In genomic region chr3:194272221-194272620, GRCh38 we compare ENCODE assay signal across 16 cellular contexts.
DNase-seq lines count a peak whose midpoint lies in the region; ATAC-seq, FAIRE-seq and TF ChIP-seq lines count a peak whose summit lies in the region.
"Had no signal": no experiment of that assay in that cellular context is flagged by ENCODE, and none has a peak within 500 bp of the region (broad histone marks: within the 10 kb centered on the region; RNA-seq: fewer than 3 reads in every experiment).

No MANE protein-coding gene starts in this region.

- in situ Hi-C loops in HAP-1 (cut with MboI; ENCODE audit: low sequenced_read_pairs) = no loop called here

- no peak overlapping the region for H3K56ac ChIP-seq in H1 (replicated peaks; ENCODE audit: insufficient read length, low read depth, low read length)

- H2AFZ ChIP-seq in H1 (ENCODE audit: low read length) = no peak overlapping the region
- no peak overlapping the region for H2AFZ ChIP-seq in smooth muscle cell (ENCODE audit: low read depth)

- no peak overlapping the region; the same call in 1 of the 2 replicates for H4K8ac ChIP-seq in H1 (ENCODE audit: extremely low read depth, insufficient read depth, low read length)

- TF ChIP-seq RAD21 in H1 (IDR thresholded peaks at IDR 0.05 in 1 of 2, conservative IDR thresholded peaks at IDR 0.05 in 1 of 2; ENCODE audit: low read depth in 2 of 2, low read length in 2 of 2) = no peak

- 91% methylated on average over 11 of the region's 11 CpGs; no CpG with 5 or more reads in 1 of the 2 experiments for WGBS in H1 (ENCODE audit: extremely low coverage in 1 of 2, insufficient coverage in 1 of 2, insufficient read length in 1 of 2, insufficient replicate concordance in 2 of 2, low coverage in 1 of 2, low lambda C conversion rate in 2 of 2, missing lambda C conversion rate in 1 of 2), 2 experiments
- WGBS in smooth muscle cell (ENCODE audit: low lambda C conversion rate) = 93% methylated on average over 11 of the region's 11 CpGs

- H4K20me1 ChIP-seq in H1 (replicated peaks in 1 of 2; ENCODE audit: control insufficient read depth in 1 of 2, insufficient read depth in 2 of 2, low read length in 2 of 2) (no peaks in the 10 kb centered on the region), smooth muscle cell (ENCODE audit: low read depth) (no peaks in the 10 kb centered on the region)

- no peaks in the 10 kb centered on the region for H3K79me1 ChIP-seq in H1 (ENCODE audit: low read depth, low read length)

- no peak overlapping the region for H3K14ac ChIP-seq in H1 (ENCODE audit: insufficient read length)

- H3K4me3 ChIP-seq in H1 (ENCODE audit: extremely low read depth in 1 of 4, insufficient read depth in 2 of 4, low read depth in 3 of 4, low read length in 4 of 4) = no peak overlapping the region
- H3K4me3 ChIP-seq in HAP-1 = no peak overlapping the region
- no peak overlapping the region for H3K4me3 ChIP-seq in smooth muscle cell
- H3K4me3 ChIP-seq: prostate gland had no signal

- DNase-seq in H1 (ENCODE audit: low read depth in 1 of 2, low spot score in 2 of 2) = no peak
- peak; percentile 9 for DNase-seq in omental fat pad (ENCODE audit: low spot score)
- DNase-seq in A172 (ENCODE audit: low spot score) = no peak
- DNase-seq in dedifferentiated amniotic fluid mesenchymal stem cell (ENCODE audit: extremely low spot score) = no peak
- no peak for DNase-seq in HAP-1 (ENCODE audit: low spot score in 2 of 2)
- DNase-seq in smooth muscle cell (lab: John Stamatoyannopoulos, UW; ENCODE audit: unreplicated experiment) = no peak
- DNase-seq: activated CD4-positive, CD25-positive, alpha-beta regulatory T cell treated with anti-CD3 and anti-CD28 coated beads, Interleukin-2, amount 50 U/mL, for 72 hours; activated CD8-positive, alpha-beta memory T cell treated with anti-CD3 and anti-CD28 coated beads, Interleukin-2, amount 50 U/mL, for 4 hours; activated naive CD4-positive, alpha-beta T cell treated with Interleukin-2 at 50 U/mL for 16 hours; Calu3; NCI-H2107 had no signal

- H3K36me3 ChIP-seq in H1 (ENCODE audit: control insufficient read depth in 2 of 4, insufficient read depth in 4 of 4, low read length in 3 of 4) (no peaks in the 10 kb centered on the region), HAP-1 (replicated peaks) (no peaks in the 10 kb centered on the region), smooth muscle cell (ENCODE audit: low read depth) (no peaks in the 10 kb centered on the region)
- H3K36me3 ChIP-seq: BE2C, prostate gland had no signal

- TF ChIP-seq CTCF in VCaP (conservative IDR thresholded peaks at IDR 0.05) = no peak
- TF ChIP-seq CTCF in H1 (IDR thresholded peaks at IDR 0.05; ENCODE audit: control extremely low read depth in 1 of 3, insufficient read depth in 1 of 3, low read depth in 1 of 3, low read length in 3 of 3) = no peak
- no peak for TF ChIP-seq CTCF in omental fat pad (IDR thresholded peaks at IDR 0.05)
- TF ChIP-seq CTCF in smooth muscle cell (IDR thresholded peaks at IDR 0.05; ENCODE audit: borderline replicate concordance, insufficient read depth, poor library complexity, severe bottlenecking) = no peak

- POLR2A ChIA-PET in H1 (lab: Charles Lee; ENCODE audit: partially characterized antibody) = interaction anchor here (1.1 kb wide), 1 partner anchor 25 kb away, joined by 4 read pairs; no protein-coding TSS in a partner anchor

- H2BK120ac ChIP-seq in H1 (replicated peaks; ENCODE audit: low read depth, low read length) = no peak overlapping the region

- CTCF ChIA-PET in H1 (lab: Charles Lee; ENCODE audit: partially characterized antibody) = interaction anchor here (0.7 to 7.5 kb wide), 13 partner anchors 9 to 669 kb away, joined by 3 to 79 read pairs (median 4); partner anchors contain the start of gene HES1

- H2AK5ac ChIP-seq in H1 (ENCODE audit: low read depth, low read length) = no peak overlapping the region

- H3K4me2 ChIP-seq in H1 (ENCODE audit: insufficient read depth in 1 of 2, low read depth in 2 of 2, low read length in 2 of 2) (no peak overlapping the region), smooth muscle cell (no peak overlapping the region)

- H2BK15ac ChIP-seq in H1 (ENCODE audit: low read length) = peak overlapping the region; percentile 46; the same call in 1 of the 2 replicates

- H3K9me3 ChIP-seq in H1 (ENCODE audit: insufficient read depth in 2 of 2, low read depth in 1 of 2, low read length in 1 of 2) (no peaks in the 10 kb centered on the region), HAP-1 (no peaks in the 10 kb centered on the region), smooth muscle cell (replicated peaks; ENCODE audit: low read depth) (no peaks in the 10 kb centered on the region)
- H3K9me3 ChIP-seq: BE2C, prostate gland had no signal

- no peak overlapping the region for H3K4ac ChIP-seq in H1 (replicated peaks; ENCODE audit: insufficient read length, low read depth, low read length)

- no peak overlapping the region for H3K23ac ChIP-seq in H1 (ENCODE audit: insufficient read length)

- H3K27me3 ChIP-seq in H1 (replicated peaks in 1 of 4; ENCODE audit: control insufficient read depth in 3 of 4, extremely low read depth in 1 of 4, insufficient read depth in 3 of 4, low read length in 3 of 4) (peaks cover 0 to 4% (median 1%) of the 10 kb centered on the region in 4 experiments; a peak in 3 of 7 replicates), HAP-1 (ENCODE audit: low read depth) (no peaks in the 10 kb centered on the region), smooth muscle cell (ENCODE audit: low read depth) (no peaks in the 10 kb centered on the region)
- H3K27me3 ChIP-seq: BE2C had no signal

- peaks cover 16% of the 10 kb centered on the region for H3F3A ChIP-seq in smooth muscle cell (ENCODE audit: low read depth)

- no peak overlapping the region for H2BK5ac ChIP-seq in H1 (ENCODE audit: low read depth, low read length)

- H2BK12ac ChIP-seq in H1 (ENCODE audit: low read depth, low read length) = 0 out of 2 replicates have a peak overlapping the region, but pooled peaks have one; percentile 17

- no peaks in the 10 kb centered on the region for H3K23me2 ChIP-seq in H1 (ENCODE audit: low read depth, low read length)

- no peak overlapping the region for H2BK20ac ChIP-seq in H1 (ENCODE audit: low read length)

- H3K4me1 ChIP-seq in H1 (replicated peaks in 1 of 4; ENCODE audit: control insufficient read depth in 3 of 4, insufficient read depth in 4 of 4, low read length in 3 of 4) (peaks cover 0 to 26% (median 10%) of the 10 kb centered on the region in 4 experiments; a peak in 6 of 7 replicates), HAP-1 (no peaks in the 10 kb centered on the region), smooth muscle cell (ENCODE audit: low read depth) (peaks cover 38% of the 10 kb centered on the region)

- FAIRE-seq in H1 (lab: Jason Lieb, UNC) = no peak
- FAIRE-seq: astrocyte had no signal

- no peak overlapping the region for H3K18ac ChIP-seq in H1 (ENCODE audit: extremely low read depth, low read length)

- TF ChIP-seq POLR2A in H1 (IDR thresholded peaks at IDR 0.05; ENCODE audit: control extremely low read depth in 1 of 2, low read depth in 2 of 2, low read length in 2 of 2) = no peak

- no peak for ATAC-seq in omental fat pad (ENCODE audit: low FRiP score)

- no peak overlapping the region for H4K91ac ChIP-seq in H1 (replicated peaks; ENCODE audit: insufficient read length, low read length)

- no peak overlapping the region for H3K9ac ChIP-seq in H1 (replicated peaks in 1 of 4; ENCODE audit: extremely low read depth in 1 of 4, low read depth in 3 of 4, low read length in 3 of 4)
- no peak overlapping the region for H3K9ac ChIP-seq in smooth muscle cell (ENCODE audit: low read depth)

- H3K27ac ChIP-seq in VCaP (peak overlapping the region; percentile 89; the same call in 1 of the 2 replicates), H1 (ENCODE audit: low read depth, low read length) (no peak overlapping the region), temporal lobe (ENCODE audit: low read depth, low read length) (peak overlapping the region; percentile 3), smooth muscle cell (ENCODE audit: low read depth) (no peak overlapping the region)

- H4K5ac ChIP-seq in H1 (ENCODE audit: insufficient read length, low read depth, low read length) = no peak overlapping the region

- H3K79me2 ChIP-seq in H1 (ENCODE audit: control insufficient read depth in 1 of 2, insufficient read depth in 2 of 2, low read length in 2 of 2) (no peaks in the 10 kb centered on the region), smooth muscle cell (ENCODE audit: low read depth) (no peaks in the 10 kb centered on the region)

- TF ChIP-seq EP300 in H1 (IDR thresholded peaks at IDR 0.05; ENCODE audit: borderline replicate concordance in 1 of 2, low read depth in 2 of 2, low read length in 2 of 2) = no peak

TF ChIP-seq in H1, 55 proteins besides CTCF, POLR2A, EP300 and RAD21:
- TF ChIP-seq, protein P1, sequence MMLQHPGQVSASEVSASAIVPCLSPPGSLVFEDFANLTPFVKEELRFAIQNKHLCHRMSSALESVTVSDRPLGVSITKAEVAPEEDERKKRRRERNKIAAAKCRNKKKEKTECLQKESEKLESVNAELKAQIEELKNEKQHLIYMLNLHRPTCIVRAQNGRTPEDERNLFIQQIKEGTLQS (IDR thresholded peaks at IDR 0.05; ENCODE audit: insufficient read depth, low read depth, low read length) = no peak
- TF ChIP-seq CREB1 (IDR thresholded peaks at IDR 0.05) = no peak
- TF ChIP-seq, protein P2, sequence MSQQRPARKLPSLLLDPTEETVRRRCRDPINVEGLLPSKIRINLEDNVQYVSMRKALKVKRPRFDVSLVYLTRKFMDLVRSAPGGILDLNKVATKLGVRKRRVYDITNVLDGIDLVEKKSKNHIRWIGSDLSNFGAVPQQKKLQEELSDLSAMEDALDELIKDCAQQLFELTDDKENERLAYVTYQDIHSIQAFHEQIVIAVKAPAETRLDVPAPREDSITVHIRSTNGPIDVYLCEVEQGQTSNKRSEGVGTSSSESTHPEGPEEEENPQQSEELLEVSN (IDR thresholded peaks at IDR 0.05) = no peak
TF ChIP-seq in H1: peak in this region for 0.

Comparison
In these comparisons a context has a peak if more than half of its experiments do, and no peak if none do; other contexts are left out.
1. H3K27ac ChIP-seq: peak in VCaP (single experiment) and temporal lobe (single experiment); none in H1 (single experiment) and smooth muscle cell (single experiment).